In the genomic region with DNA sequence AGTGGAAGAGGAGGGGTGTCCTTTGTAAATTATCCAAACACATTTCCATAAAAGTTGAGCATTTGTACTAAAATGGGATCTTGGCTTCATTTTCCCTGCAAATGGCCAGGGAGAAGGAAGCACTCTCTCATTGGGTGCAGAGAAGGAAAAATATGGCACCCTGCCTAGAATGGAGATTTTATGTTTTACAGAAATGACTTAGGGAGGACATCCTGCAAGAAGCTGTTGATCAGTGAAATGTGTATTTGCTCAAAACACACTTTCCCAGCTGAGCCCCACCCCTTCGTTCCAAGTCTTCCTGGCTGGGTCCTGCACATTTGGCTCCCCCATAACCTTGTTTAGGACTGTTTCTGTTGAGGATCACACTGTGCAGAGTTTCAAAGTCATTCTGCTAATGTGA, we compare ENCODE assay signal across 18 cellular contexts.
DNase-seq lines count a peak whose midpoint lies in the region; ATAC-seq, FAIRE-seq and TF ChIP-seq lines count a peak whose summit lies in the region.
"Had no signal": no experiment of that assay in that cellular context is flagged by ENCODE, and none has a peak within 500 bp of the region (broad histone marks: within the 10 kb centered on the region; RNA-seq: fewer than 3 reads in every experiment).

No MANE protein-coding gene starts in this region.

- H3K36me3 ChIP-seq in right atrium auricular region: no peaks in the 10 kb centered on the region
- no peaks in the 10 kb centered on the region for H3K36me3 ChIP-seq in uterus
- no peaks in the 10 kb centered on the region for H3K36me3 ChIP-seq in small intestine (ENCODE audit: control insufficient read depth in 2 of 2, insufficient read depth in 2 of 2, low read length in 2 of 2)
- H3K36me3 ChIP-seq: BLaER1 treated with 17β-estradiol and CSF1 and Interleukin-3, amounts not matched to agents 10 nM and 100 nM had no signal

- TF ChIP-seq CTCF in right atrium auricular region (IDR thresholded peaks at IDR 0.05) (no peak), uterus (IDR thresholded peaks at IDR 0.05) (no peak)

- WGBS in small intestine, 3 donors: 44 to 56% (median 51%) methylated on average over 1 of the region's 1 CpG

- H3K4me1 ChIP-seq in right atrium auricular region (no peaks in the 10 kb centered on the region), uterus (peaks cover 0 to 4% of the 10 kb centered on the region in 2 donors), small intestine (ENCODE audit: control insufficient read depth in 2 of 2, insufficient read depth in 1 of 2, low read depth in 1 of 2, low read length in 1 of 2) (no peaks in the 10 kb centered on the region)

- no peaks in the 10 kb centered on the region for H3K27me3 ChIP-seq in right atrium auricular region
- H3K27me3 ChIP-seq in uterus: no peaks in the 10 kb centered on the region
- H3K27me3 ChIP-seq in small intestine (ENCODE audit: control insufficient read depth in 2 of 2, insufficient read depth in 2 of 2, low read length in 2 of 2): no peaks in the 10 kb centered on the region
- H3K27me3 ChIP-seq: BLaER1 treated with 17β-estradiol and CSF1 and Interleukin-3, amounts not matched to agents 10 nM and 100 nM had no signal

- FAIRE-seq in small intestine (lab: Jason Lieb, UNC): no peak
- FAIRE-seq: G401.6, GM12891 had no signal

- TF ChIP-seq POLR2A in uterus (IDR thresholded peaks at IDR 0.05): no peak

- H3K27ac ChIP-seq in right atrium auricular region: no peak overlapping the region
- H3K27ac ChIP-seq in uterus: peak overlapping the region; percentile 22 to 42
- H3K27ac ChIP-seq in small intestine (ENCODE audit: low read depth in 1 of 2, low read length in 1 of 2): no peak overlapping the region
- H3K27ac ChIP-seq: 22Rv1; BLaER1 treated with 17β-estradiol and CSF1 and Interleukin-3, amounts not matched to agents 10 nM and 100 nM had no signal

- ATAC-seq in Right ventricle myocardium inferior (peak; percentile 89), left cardiac atrium (peak; percentile 62 to 67), HG03571 (IDR thresholded peaks at IDR 0.05; ENCODE audit: unreplicated experiment) (no peak)
- ATAC-seq: GM23338 had no signal

- H3K4me3 ChIP-seq in right atrium auricular region: no peak overlapping the region
- H3K4me3 ChIP-seq in uterus: no peak overlapping the region
- no peak overlapping the region for H3K4me3 ChIP-seq in small intestine (ENCODE audit: low read depth in 1 of 2, low read length in 2 of 2)
- H3K4me3 ChIP-seq: BLaER1 treated with 17β-estradiol and CSF1 and Interleukin-3, amounts not matched to agents 10 nM and 100 nM; GM23338 had no signal

- DNase-seq in Right ventricle myocardium inferior (ENCODE audit: missing footprints) (no peak), right atrium auricular region (ENCODE audit: low spot score) (no peak), left cardiac atrium (no peak), inferior parietal cortex (ENCODE audit: extremely low spot score) (peak; percentile 60), uterus (peak; percentile 37 to 40), small intestine (no peak), DMS114 treated with DMSO at 0.1 percent for 48 hours (lab: John Stamatoyannopoulos, UW; ENCODE audit: unreplicated experiment) (no peak)
- DNase-seq: CD4-positive, CD25-positive, alpha-beta regulatory T cell; DMS153; DMS79 treated with DMSO at 0.1 percent for 48 hours; EL; H7 had no signal

- H3K9me3 ChIP-seq in right atrium auricular region: peaks cover 0 to 16% of the 10 kb centered on the region in 2 donors
- no peaks in the 10 kb centered on the region for H3K9me3 ChIP-seq in uterus
- no peaks in the 10 kb centered on the region for H3K9me3 ChIP-seq in small intestine (ENCODE audit: control insufficient read depth, low read depth)

- intact Hi-C loops in Right ventricle myocardium inferior (cut with DNase I): no loop called here
- intact Hi-C loops in left cardiac atrium (cut with DNase I): loop anchor here (5.0 to 10.0 kb wide), 2 partner anchors 147 to 155 kb away; no protein-coding TSS in a partner anchor
- intact Hi-C loops in uterus (cut with DNase I; ENCODE audit: low total_unique reads): no loop called here

Comparison
In these comparisons a context has a peak if more than half of its experiments do, and no peak if none do; other contexts are left out.
1. intact Hi-C loops: an anchor here in left cardiac atrium (5.0 to 10.0 kb wide); none called in Right ventricle myocardium inferior and uterus.
2. DNase-seq: peak in inferior parietal cortex (single experiment) and uterus (2 of 2); none in Right ventricle myocardium inferior (single experiment), right atrium auricular region (single experiment), left cardiac atrium (single experiment), small intestine (single experiment) and DMS114 treated with DMSO at 0.1 percent for 48 hours (single experiment).
3. H3K27ac ChIP-seq: peak in uterus (2 of 2); none in right atrium auricular region (0 of 2) and small intestine (0 of 2).